9 cellular contexts compared by ENCODE assay signal in genomic region chr12:89427508-89428156, GRCh38.
DNase-seq lines count a peak whose midpoint lies in the region; ATAC-seq and TF ChIP-seq lines count a peak whose summit lies in the region.
"Had no signal": no experiment of that assay in that cellular context is flagged by ENCODE, and none has a peak within 500 bp of the region (broad histone marks: within the 10 kb centered on the region; RNA-seq: fewer than 3 reads in every experiment).

No MANE protein-coding gene starts in this region.

- no peak overlapping the region for H3K4ac ChIP-seq in trophoblast cell (ENCODE audit: low read depth, low read length)

- no peak overlapping the region for H2BK120ac ChIP-seq in trophoblast cell (ENCODE audit: insufficient read depth, low read length, poor library complexity)

- no peak overlapping the region for H3K18ac ChIP-seq in trophoblast cell (ENCODE audit: low read length)

- no peak overlapping the region for H3K4me2 ChIP-seq in trophoblast cell (ENCODE audit: low read length)

- no peak overlapping the region for H2BK12ac ChIP-seq in trophoblast cell (ENCODE audit: low read length)

- no peak for TF ChIP-seq CTCF in GM06990 (IDR thresholded peaks at IDR 0.05; ENCODE audit: insufficient read depth, low read length, poor library complexity, severe bottlenecking)

- H3K23ac ChIP-seq in trophoblast cell (ENCODE audit: low read length) = no peak overlapping the region

- in situ Hi-C loops in HAP-1 (cut with MboI; ENCODE audit: low sequenced_read_pairs) = no loop called here

- H3K4me3 ChIP-seq in GM06990 (replicated peaks; ENCODE audit: low read depth, low read length) (no peak overlapping the region), HAP-1 (no peak overlapping the region), trophoblast cell (ENCODE audit: low read depth, low read length) (no peak overlapping the region)

- H3K36me3 ChIP-seq in GM06990 (ENCODE audit: control insufficient read depth, insufficient read depth, low read length) (no peaks in the 10 kb centered on the region), HAP-1 (replicated peaks) (no peaks in the 10 kb centered on the region), trophoblast cell (ENCODE audit: control insufficient read depth in 1 of 2, insufficient read depth in 2 of 2, low read length in 2 of 2) (no peaks in the 10 kb centered on the region)

- H3K9ac ChIP-seq in trophoblast cell (ENCODE audit: low read length) = no peak overlapping the region

- H3K79me1 ChIP-seq in trophoblast cell (ENCODE audit: low read length) = no peaks in the 10 kb centered on the region

- H2AK5ac ChIP-seq in trophoblast cell (ENCODE audit: low read length) = no peak overlapping the region

- DNase-seq in GM06990 (ENCODE audit: extremely low read depth, insufficient read length) (peak; percentile 9), NCI-H2171 treated with DMSO at 0.1 percent for 48 hours (lab: John Stamatoyannopoulos, UW) (no peak), NCI-H2107 treated with DMSO at 0.1 percent for 48 hours (lab: John Stamatoyannopoulos, UW; ENCODE audit: unreplicated experiment) (no peak), HAP-1 (ENCODE audit: low spot score in 2 of 2) (no peak), trophoblast cell (no peak)
- DNase-seq: RPMI8226 had no signal

- H3K9me3 ChIP-seq in HAP-1 = no peaks in the 10 kb centered on the region
- H3K9me3 ChIP-seq in trophoblast cell (ENCODE audit: insufficient read depth, low read depth, low read length) = no peaks in the 10 kb centered on the region

- no peak overlapping the region for H2BK5ac ChIP-seq in trophoblast cell (ENCODE audit: low read depth, low read length, poor library complexity)

- H4K8ac ChIP-seq in trophoblast cell (ENCODE audit: low read depth, low read length) = no peak overlapping the region

- no peak overlapping the region for H2AFZ ChIP-seq in trophoblast cell (ENCODE audit: insufficient read depth, low read length, poor library complexity)

- H4K12ac ChIP-seq in trophoblast cell (ENCODE audit: low read depth, low read length) = no peak overlapping the region

- ATAC-seq in GM19455 (IDR thresholded peaks at IDR 0.05; ENCODE audit: unreplicated experiment) = peak; percentile 96
- peak; percentile 97 for ATAC-seq in HG03135 (IDR thresholded peaks at IDR 0.05; ENCODE audit: unreplicated experiment)

- H3K79me2 ChIP-seq in trophoblast cell (ENCODE audit: control insufficient read depth, insufficient read depth, low read length, poor library complexity) = no peaks in the 10 kb centered on the region

- H3K27ac ChIP-seq in angular gyrus (ENCODE audit: low read depth, low read length) (peak overlapping the region; percentile 25), trophoblast cell (ENCODE audit: low read depth, low read length) (no peak overlapping the region)

- no peak overlapping the region for H3K14ac ChIP-seq in trophoblast cell (ENCODE audit: low read length)

- 100% methylated on average over 2 of the region's 3 CpGs for WGBS in trophoblast cell (ENCODE audit: extremely low coverage, insufficient coverage, insufficient read length)

- no peaks in the 10 kb centered on the region for H3K4me1 ChIP-seq in HAP-1
- no peaks in the 10 kb centered on the region for H3K4me1 ChIP-seq in trophoblast cell (ENCODE audit: control insufficient read depth in 1 of 2, insufficient read depth in 2 of 2, low read length in 2 of 2)

- no peak overlapping the region for H4K91ac ChIP-seq in trophoblast cell (ENCODE audit: low read depth, low read length)

- H3K27me3 ChIP-seq in GM06990 (replicated peaks; ENCODE audit: control insufficient read depth, insufficient read depth, low read length) (no peaks in the 10 kb centered on the region), HAP-1 (ENCODE audit: low read depth) (no peaks in the 10 kb centered on the region), trophoblast cell (ENCODE audit: insufficient read depth, low read length) (no peaks in the 10 kb centered on the region)
